Comparison of ENCODE assay signal across 1 cellular context in genomic region chr22:38167988-38168407, GRCh38.
TF ChIP-seq lines count a peak whose summit lies in the region.

No MANE protein-coding gene starts in this region.

TF ChIP-seq in K562, 482 proteins besides CTCF, POLR2A, EP300 and RAD21:
- TF ChIP-seq, protein P1, sequence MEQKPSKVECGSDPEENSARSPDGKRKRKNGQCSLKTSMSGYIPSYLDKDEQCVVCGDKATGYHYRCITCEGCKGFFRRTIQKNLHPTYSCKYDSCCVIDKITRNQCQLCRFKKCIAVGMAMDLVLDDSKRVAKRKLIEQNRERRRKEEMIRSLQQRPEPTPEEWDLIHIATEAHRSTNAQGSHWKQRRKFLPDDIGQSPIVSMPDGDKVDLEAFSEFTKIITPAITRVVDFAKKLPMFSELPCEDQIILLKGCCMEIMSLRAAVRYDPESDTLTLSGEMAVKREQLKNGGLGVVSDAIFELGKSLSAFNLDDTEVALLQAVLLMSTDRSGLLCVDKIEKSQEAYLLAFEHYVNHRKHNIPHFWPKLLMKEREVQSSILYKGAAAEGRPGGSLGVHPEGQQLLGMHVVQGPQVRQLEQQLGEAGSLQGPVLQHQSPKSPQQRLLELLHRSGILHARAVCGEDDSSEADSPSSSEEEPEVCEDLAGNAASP (IDR thresholded peaks at IDR 0.05): no peak
- TF ChIP-seq, protein P2, sequence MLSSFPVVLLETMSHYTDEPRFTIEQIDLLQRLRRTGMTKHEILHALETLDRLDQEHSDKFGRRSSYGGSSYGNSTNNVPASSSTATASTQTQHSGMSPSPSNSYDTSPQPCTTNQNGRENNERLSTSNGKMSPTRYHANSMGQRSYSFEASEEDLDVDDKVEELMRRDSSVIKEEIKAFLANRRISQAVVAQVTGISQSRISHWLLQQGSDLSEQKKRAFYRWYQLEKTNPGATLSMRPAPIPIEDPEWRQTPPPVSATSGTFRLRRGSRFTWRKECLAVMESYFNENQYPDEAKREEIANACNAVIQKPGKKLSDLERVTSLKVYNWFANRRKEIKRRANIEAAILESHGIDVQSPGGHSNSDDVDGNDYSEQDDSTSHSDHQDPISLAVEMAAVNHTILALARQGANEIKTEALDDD (IDR thresholded peaks at IDR 0.05): no peak
- peak; percentile 82 for TF ChIP-seq ZFP91 (CRISPR knock-in tag; IDR thresholded peaks at IDR 0.05)
